ENCODE assay signal across 1 cellular context in the genomic region with DNA sequence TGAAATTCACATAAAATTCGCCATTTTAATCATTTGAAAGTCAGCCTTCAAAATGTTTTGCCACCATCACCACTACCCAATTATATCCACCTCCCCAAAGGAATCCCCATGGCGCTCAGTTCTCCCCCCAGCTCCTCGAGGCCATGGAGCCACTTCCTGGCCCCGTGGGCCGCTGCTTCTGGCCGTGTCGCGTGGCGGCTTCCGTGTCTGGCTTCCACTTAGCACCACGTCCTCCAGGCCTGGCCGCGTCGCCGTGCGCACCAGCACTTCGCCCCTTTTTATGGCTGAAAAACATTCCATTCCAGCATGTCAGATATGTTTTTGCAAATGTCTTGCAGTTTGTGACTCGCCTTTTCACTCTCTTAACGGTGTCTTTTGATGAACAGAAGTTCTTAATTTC.
TF ChIP-seq lines count a peak whose summit lies in the region.

No MANE protein-coding gene starts in this region.

TF ChIP-seq in HepG2, 621 proteins besides CTCF, POLR2A, EP300 and RAD21:
- TF ChIP-seq PCBP1 (IDR thresholded peaks at IDR 0.05; ENCODE audit: borderline replicate concordance, low read depth, low read length) (no peak), AGO2 (optimal IDR thresholded peaks at IDR 0.05; ENCODE audit: low read depth, low read length) (peak; percentile 26)
